ENCODE assay signal across 14 cellular contexts in the genomic region with DNA sequence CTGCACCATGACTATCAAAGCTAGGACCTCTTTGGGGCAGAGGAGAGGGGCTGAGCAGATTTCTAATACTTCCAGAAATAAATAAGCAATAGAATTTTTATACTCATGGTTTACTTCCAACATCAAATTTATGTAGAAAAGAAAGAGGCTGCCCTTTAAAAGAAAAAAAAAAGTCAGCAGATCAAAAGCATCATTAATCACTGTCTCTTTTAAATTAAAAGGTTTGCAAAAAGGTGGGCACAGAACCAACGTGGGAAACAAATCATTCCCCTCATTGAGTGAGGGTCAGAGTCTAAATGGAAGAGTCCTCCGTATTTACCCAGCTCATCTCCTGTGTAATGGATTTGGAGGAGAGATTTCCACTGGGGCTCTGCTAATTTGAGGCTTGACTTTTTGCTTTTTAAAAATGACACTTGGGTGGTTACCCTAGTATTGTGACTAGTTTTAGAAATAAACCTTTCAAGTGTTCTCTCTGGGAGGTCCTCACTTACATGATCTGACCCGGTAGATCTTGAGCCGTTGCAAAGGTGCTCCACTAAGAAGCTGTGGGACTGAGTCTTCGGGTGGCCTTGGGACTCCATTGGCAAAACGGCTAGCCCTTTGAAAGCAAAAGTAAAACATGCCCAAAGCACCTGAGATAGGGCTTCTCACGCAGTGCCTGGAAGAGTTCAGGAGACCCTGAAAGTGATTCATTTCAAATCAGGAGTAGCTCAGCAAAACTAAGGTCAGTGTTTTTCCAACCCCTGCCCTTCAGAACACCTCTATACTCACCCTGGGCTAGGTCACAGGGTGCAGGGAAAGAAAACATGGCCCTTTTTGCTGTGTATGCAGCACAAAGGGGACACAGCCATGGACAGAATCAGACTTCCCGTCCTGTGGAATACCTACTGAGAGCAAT.
DNase-seq lines count a peak whose midpoint lies in the region; ATAC-seq and TF ChIP-seq lines count a peak whose summit lies in the region.
"Had no signal": no experiment of that assay in that cellular context is flagged by ENCODE, and none has a peak within 500 bp of the region (broad histone marks: within the 10 kb centered on the region; RNA-seq: fewer than 3 reads in every experiment).

No MANE protein-coding gene starts in this region.

- no peak overlapping the region for H3K4me2 ChIP-seq in osteoblast (ENCODE audit: insufficient read depth, low read length)
- H3K4me2 ChIP-seq: BLaER1 had no signal

- H2AFZ ChIP-seq in osteoblast (ENCODE audit: low read length) = no peak overlapping the region

- H3K27ac Mint-ChIP-seq in CD4-positive, CD25-positive, alpha-beta regulatory T cell = peak overlapping the region; percentile 55 to 89 (median 66)

- no peaks in the 10 kb centered on the region for H4K20me1 ChIP-seq in osteoblast (ENCODE audit: insufficient read depth, low read length)
- H4K20me1 ChIP-seq: BLaER1 had no signal

- H3K4me1 ChIP-seq in CD4-positive, CD25-positive, alpha-beta regulatory T cell (ENCODE audit: control insufficient read depth, insufficient read depth, low read length, poor library complexity, severe bottlenecking) = peaks cover 17% of the 10 kb centered on the region
- H3K4me1 ChIP-seq in HUES64 (ENCODE audit: insufficient read depth, low read length) = peaks cover 24% of the 10 kb centered on the region
- H3K4me1 ChIP-seq in osteoblast (ENCODE audit: insufficient read depth, low read length) = peaks cover 16% of the 10 kb centered on the region
- H3K4me1 ChIP-seq: BLaER1 had no signal

- no peak for TF ChIP-seq CTCF in osteoblast (IDR thresholded peaks at IDR 0.05; ENCODE audit: extremely low read depth, low read depth, low read length)

- no peaks in the 10 kb centered on the region for H3K9me3 Mint-ChIP-seq in CD4-positive, CD25-positive, alpha-beta regulatory T cell

- peak overlapping the region; percentile 28 for H3K27ac ChIP-seq in CD4-positive, CD25-positive, alpha-beta regulatory T cell (ENCODE audit: insufficient read depth, low read length, poor library complexity, severe bottlenecking)
- peak overlapping the region; percentile 28; the same call in 1 of the 2 replicates for H3K27ac ChIP-seq in HUES64 (ENCODE audit: low read depth, low read length)
- H3K27ac ChIP-seq in osteoblast (ENCODE audit: low read depth, low read length) = peak overlapping the region; percentile 20
- H3K27ac ChIP-seq: BLaER1 had no signal

- peaks cover 50 to 79% (median 62%) of the 10 kb centered on the region in 4 donors for H3K4me1 Mint-ChIP-seq in CD4-positive, CD25-positive, alpha-beta regulatory T cell

- no peak overlapping the region for H3K9ac ChIP-seq in HUES64 (ENCODE audit: low read depth, low read length)
- H3K9ac ChIP-seq: BLaER1 had no signal

- no peaks in the 10 kb centered on the region for H3K27me3 ChIP-seq in CD4-positive, CD25-positive, alpha-beta regulatory T cell (ENCODE audit: control insufficient read depth, insufficient read depth, low read length)
- H3K27me3 ChIP-seq in HUES64 (ENCODE audit: insufficient read depth, low read length) = no peaks in the 10 kb centered on the region
- H3K27me3 ChIP-seq in osteoblast (ENCODE audit: insufficient read depth, low read length) = no peaks in the 10 kb centered on the region
- H3K27me3 ChIP-seq: BLaER1 had no signal

- DNase-seq in CD4-positive, CD25-positive, alpha-beta regulatory T cell = peak in 1 of 3 donors; percentile 41
- DNase-seq in dermis blood vessel endothelial cell (peak; percentile 17), osteoblast (ENCODE audit: insufficient read length, low spot score, missing footprints) (no peak), NOMO-1 treated with DMSO at 0.1 percent for 48 hours (lab: John Stamatoyannopoulos, UW; ENCODE audit: unreplicated experiment) (no peak), NCI-H2227 (lab: John Stamatoyannopoulos, UW; ENCODE audit: unreplicated experiment) (no peak), DMS 273 (lab: John Stamatoyannopoulos, UW; ENCODE audit: unreplicated experiment) (no peak)
- DNase-seq in effector CD4-positive, alpha-beta T cell = no peak
- DNase-seq: activated gamma-delta T cell treated with Interleukin-2 at 50 U/mL for 16 hours; cerebellar nuclear complex; EL; PC-3; stimulated activated CD4-positive, alpha-beta T cell treated with anti-CD3 and anti-CD28 coated beads, Interleukin-15, amount 100 ng/mL, for 24 hours had no signal

- no peaks in the 10 kb centered on the region for H3K9me3 ChIP-seq in CD4-positive, CD25-positive, alpha-beta regulatory T cell (ENCODE audit: control insufficient read depth in 2 of 2, low read length in 2 of 2)
- H3K9me3 ChIP-seq in HUES64 (ENCODE audit: insufficient read depth, low read depth, low read length) = no peaks in the 10 kb centered on the region
- no peaks in the 10 kb centered on the region for H3K9me3 ChIP-seq in osteoblast (ENCODE audit: low read depth, low read length)
- H3K9me3 ChIP-seq: BLaER1 had no signal

- H3K27me3 Mint-ChIP-seq in CD4-positive, CD25-positive, alpha-beta regulatory T cell = no peaks in the 10 kb centered on the region

- H3K4me3 Mint-ChIP-seq in CD4-positive, CD25-positive, alpha-beta regulatory T cell = peak overlapping the region in 2 of 4 donors; percentile 58 to 63

- H3K36me3 ChIP-seq in CD4-positive, CD25-positive, alpha-beta regulatory T cell (ENCODE audit: control insufficient read depth, insufficient read depth, low read length) = peaks cover 29% of the 10 kb centered on the region
- no peaks in the 10 kb centered on the region for H3K36me3 ChIP-seq in HUES64 (ENCODE audit: insufficient read depth, low read length)
- H3K36me3 ChIP-seq in osteoblast (ENCODE audit: insufficient read depth, low read length) = peaks cover 4% of the 10 kb centered on the region
- H3K36me3 ChIP-seq: BLaER1 had no signal

- peak overlapping the region; percentile 5 for H3K4me3 ChIP-seq in CD4-positive, CD25-positive, alpha-beta regulatory T cell (ENCODE audit: low read depth, low read length)
- H3K4me3 ChIP-seq in HUES64 (ENCODE audit: low read length) (no peak overlapping the region), osteoblast (ENCODE audit: insufficient read depth, low read length) (no peak overlapping the region)
- H3K4me3 ChIP-seq: BLaER1 had no signal

- no peak for ATAC-seq in CD4-positive, CD25-positive, alpha-beta regulatory T cell (ENCODE audit: low read depth in 2 of 2)
- ATAC-seq: PC-3 had no signal

- WGBS in HUES64 = 88% methylated on average over 8 of the region's 8 CpGs

- H3K36me3 Mint-ChIP-seq in CD4-positive, CD25-positive, alpha-beta regulatory T cell = peaks cover 44% of the 10 kb centered on the region

- peaks cover 29% of the 10 kb centered on the region for H3K79me2 ChIP-seq in osteoblast (ENCODE audit: insufficient read depth, low read length)
